Comparison of ENCODE assay signal across 15 cellular contexts in the genomic region with DNA sequence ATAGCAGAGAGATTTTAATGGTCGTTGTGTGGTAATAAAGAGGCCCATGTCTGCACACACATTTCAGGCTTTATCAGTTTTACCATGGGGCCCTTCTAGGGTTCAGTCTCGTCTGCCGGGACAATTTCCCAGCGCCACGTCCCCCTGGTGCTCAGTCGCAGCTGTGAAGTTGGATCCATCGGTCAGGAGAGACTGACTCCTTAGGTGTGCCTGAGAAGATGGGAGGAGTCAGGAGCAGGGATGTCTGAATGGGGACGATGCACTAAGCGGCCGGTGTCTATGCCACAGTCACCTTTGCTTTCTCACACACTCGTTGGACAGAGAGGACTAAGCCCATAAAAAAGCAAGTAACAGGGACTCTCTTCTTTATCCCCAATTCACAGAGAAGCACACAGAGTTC.
"Had no signal": no experiment of that assay in that cellular context is flagged by ENCODE, and none has a peak within 500 bp of the region (broad histone marks: within the 10 kb centered on the region; RNA-seq: fewer than 3 reads in every experiment).

No MANE protein-coding gene starts in this region.

- H3K4me1 Mint-ChIP-seq: naive thymus-derived CD8-positive, alpha-beta T cell; stimulated activated memory B cell treated with anti-CD40 and anti-IgM and Interleukin-4, amounts not matched to agents 10 μg/mL and 1 μg/mL and 100 μg/mL, for 72 hours had no signal

- H3K36me3 Mint-ChIP-seq: naive thymus-derived CD8-positive, alpha-beta T cell; stimulated activated memory B cell treated with anti-CD40 and anti-IgM and Interleukin-4, amounts not matched to agents 10 μg/mL and 1 μg/mL and 100 μg/mL, for 72 hours had no signal

- H3K9me3 ChIP-seq: mucosa of descending colon, neutrophil, right atrium auricular region, tibial artery had no signal

- H3K4me3 Mint-ChIP-seq: naive thymus-derived CD8-positive, alpha-beta T cell; stimulated activated memory B cell treated with anti-CD40 and anti-IgM and Interleukin-4, amounts not matched to agents 10 μg/mL and 1 μg/mL and 100 μg/mL, for 72 hours; stimulated activated naive CD8-positive, alpha-beta T cell treated with anti-CD3 and anti-CD28 coated beads, Interleukin-15, Interleukin-2, amounts not matched to agents 100 ng/mL and 50 ng/mL, for 24 hours had no signal

- H3K4me1 ChIP-seq: heart left ventricle, right atrium auricular region, tibial artery had no signal

- H3K36me3 ChIP-seq: heart left ventricle, neutrophil, right atrium auricular region, tibial artery had no signal

- ATAC-seq: heart left ventricle; mucosa of descending colon; naive thymus-derived CD8-positive, alpha-beta T cell; stimulated activated memory B cell treated with anti-CD40 and anti-IgM and Interleukin-4, amounts not matched to agents 10 μg/mL and 1 μg/mL and 100 μg/mL, for 72 hours had no signal

- H3K9me3 Mint-ChIP-seq: naive thymus-derived CD8-positive, alpha-beta T cell; stimulated activated naive CD8-positive, alpha-beta T cell treated with anti-CD3 and anti-CD28 coated beads, Interleukin-15, Interleukin-2, amounts not matched to agents 100 ng/mL and 50 ng/mL, for 24 hours had no signal

- H3K4me3 ChIP-seq: dorsolateral prefrontal cortex, heart left ventricle, mucosa of descending colon, right atrium auricular region, smooth muscle cell, tibial artery had no signal

- H3K27ac Mint-ChIP-seq: stimulated activated memory B cell treated with anti-CD40 and anti-IgM and Interleukin-4, amounts not matched to agents 10 μg/mL and 1 μg/mL and 100 μg/mL, for 72 hours; stimulated activated naive CD8-positive, alpha-beta T cell treated with anti-CD3 and anti-CD28 coated beads, Interleukin-15, Interleukin-2, amounts not matched to agents 100 ng/mL and 50 ng/mL, for 24 hours had no signal

- DNase-seq: cortex of kidney; effector CD8-positive, alpha-beta T cell; hippocampal formation; kidney glomerular epithelial cell; mucosa of descending colon; naive thymus-derived CD8-positive, alpha-beta T cell; stimulated activated CD4-positive, alpha-beta T cell treated with anti-CD3 and anti-CD28 coated beads, Interleukin-4, amount 100 ng/mL, for 1 hour had no signal

- H3K27ac ChIP-seq: dorsolateral prefrontal cortex, heart left ventricle, neutrophil, right atrium auricular region, tibial artery had no signal
